In the genomic region with DNA sequence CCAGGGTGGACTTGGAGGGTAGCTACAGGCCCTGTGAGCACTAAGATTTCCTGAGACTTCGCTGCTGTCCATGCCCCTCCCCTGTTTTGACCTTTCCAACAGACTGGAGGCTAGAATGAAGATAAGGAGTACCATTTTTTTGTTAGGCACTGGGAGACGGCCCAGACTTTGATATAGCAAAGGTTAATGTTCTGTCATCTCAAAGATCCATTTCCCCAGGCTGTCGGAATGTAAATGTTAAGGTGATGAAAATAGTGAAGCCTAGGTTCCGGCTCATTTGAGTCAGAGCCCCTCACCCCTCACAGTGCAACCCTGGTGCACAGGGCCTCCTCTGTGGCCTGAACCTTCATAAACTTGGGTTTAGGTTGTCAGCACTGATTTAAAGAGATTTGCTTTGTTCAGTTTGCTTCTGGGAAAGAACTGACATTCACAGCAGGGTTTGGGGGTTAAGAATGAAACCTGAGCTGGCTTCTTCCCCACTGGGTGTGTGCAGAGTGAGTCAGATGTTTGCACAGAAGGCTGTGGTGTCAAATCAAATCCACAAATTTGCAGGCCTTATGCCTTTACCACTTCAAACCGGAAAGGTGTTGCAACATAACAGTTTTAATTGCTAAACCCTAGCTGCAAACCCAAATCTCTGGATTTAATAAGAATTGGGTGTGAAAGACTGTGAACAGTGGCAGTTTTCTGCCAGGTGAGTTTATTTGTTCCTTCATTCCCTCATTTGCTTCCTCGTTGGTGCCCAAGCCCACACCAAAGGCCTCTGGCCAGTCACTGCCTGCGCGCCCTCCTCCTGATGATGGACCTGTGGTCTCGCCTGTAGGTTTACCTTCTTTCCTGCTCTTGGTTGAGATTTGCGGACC, we compare ENCODE assay signal across 8 cellular contexts. TPM values are rescaled to one million over a fixed set of nuclear protein-coding genes. Genes with fewer than 3 reads are reported as not detected.
DNase-seq lines count a peak whose midpoint lies in the region; ATAC-seq and TF ChIP-seq lines count a peak whose summit lies in the region.

No MANE protein-coding gene starts in this region.

- H3K4me2 ChIP-seq in fibroblast of lung (ENCODE audit: extremely low read depth, insufficient read depth, low read length): no peak overlapping the region

- H3K36me3 ChIP-seq in fibroblast of lung (ENCODE audit: control insufficient read depth, insufficient read depth, low read length): no peaks in the 10 kb centered on the region

- peak; percentile 94 for ATAC-seq in GM18868 (IDR thresholded peaks at IDR 0.05; ENCODE audit: unreplicated experiment)
- ATAC-seq in GM21390 (IDR thresholded peaks at IDR 0.05; ENCODE audit: unreplicated experiment): no peak
- ATAC-seq in GM18867 (IDR thresholded peaks at IDR 0.05; ENCODE audit: unreplicated experiment): no peak

- H3K27ac Mint-ChIP-seq in progenitor cell of endocrine pancreas: peak overlapping the region; percentile 94

- DNase-seq in NCI-H2171 (lab: John Stamatoyannopoulos, UW) (peak; percentile 49), fibroblast of lung (ENCODE audit: low read depth in 2 of 2) (peak; percentile 85 to 94), progenitor cell of endocrine pancreas (ENCODE audit: low spot score, unreplicated experiment) (no peak)
- peak in 2 of 3 experiments; percentile 22 to 28 for DNase-seq in activated CD8-positive, alpha-beta memory T cell treated with anti-CD3 and anti-CD28 coated beads for 48 hours (ENCODE audit: low read depth in 2 of 3, low spot score in 2 of 3)

- peak overlapping the region; percentile 17 for H2AFZ ChIP-seq in fibroblast of lung (ENCODE audit: low read length)

- no peaks in the 10 kb centered on the region for H3K79me2 ChIP-seq in fibroblast of lung (ENCODE audit: control insufficient read depth, insufficient read depth, low read length)

- H3K27me3 Mint-ChIP-seq in progenitor cell of endocrine pancreas: no peaks in the 10 kb centered on the region

- no peaks in the 10 kb centered on the region for H3K27me3 ChIP-seq in fibroblast of lung (ENCODE audit: control insufficient read depth, insufficient read depth, low read length)

- peaks cover 20% of the 10 kb centered on the region for H3K4me1 Mint-ChIP-seq in progenitor cell of endocrine pancreas (ENCODE audit: low read depth)

- no peak overlapping the region for H3K4me3 ChIP-seq in fibroblast of lung (replicated peaks in 1 of 4; ENCODE audit: control extremely low read depth in 1 of 4, insufficient read depth in 1 of 4, low read depth in 3 of 4, low read length in 4 of 4)

- H3K9ac ChIP-seq in fibroblast of lung (ENCODE audit: insufficient read depth, low read length): no peak overlapping the region

- no peaks in the 10 kb centered on the region for H3K36me3 Mint-ChIP-seq in progenitor cell of endocrine pancreas (ENCODE audit: insufficient read depth)

- no peaks in the 10 kb centered on the region for H3K9me3 ChIP-seq in fibroblast of lung (ENCODE audit: control insufficient read depth, insufficient read depth, low read depth, low read length)

- H3K27ac ChIP-seq in 22Rv1: peak overlapping the region; percentile 48
- no peak overlapping the region for H3K27ac ChIP-seq in fibroblast of lung (ENCODE audit: insufficient read depth, low read length)

- no peaks in the 10 kb centered on the region for H4K20me1 ChIP-seq in fibroblast of lung (ENCODE audit: control insufficient read depth, extremely low read depth, insufficient read depth, low read length)

- TF ChIP-seq CTCF in 22Rv1 (IDR thresholded peaks at IDR 0.05) (no peak), fibroblast of lung (conservative IDR thresholded peaks at IDR 0.05 in 1 of 2, IDR thresholded peaks at IDR 0.05 in 1 of 2; ENCODE audit: low read depth in 1 of 2, low read length in 2 of 2) (no peak), progenitor cell of endocrine pancreas (IDR thresholded peaks at IDR 0.05; ENCODE audit: unreplicated experiment) (no peak)

- H3K4me1 ChIP-seq in fibroblast of lung (ENCODE audit: control insufficient read depth, extremely low read depth, insufficient read depth, low read length): peaks cover 4% of the 10 kb centered on the region

- no peaks in the 10 kb centered on the region for H3K9me3 Mint-ChIP-seq in progenitor cell of endocrine pancreas (ENCODE audit: low read depth)

- H3K4me3 Mint-ChIP-seq in progenitor cell of endocrine pancreas (ENCODE audit: low read depth): peak overlapping the region; percentile 5

RNA-seq across cellular contexts. Expression of a gene that starts 20.6 kb away (rescaled TPM):
- 9.5 and 10.2 TPM in 2 replicates for total RNA-seq in fibroblast of lung
- polyA plus RNA-seq in fibroblast of lung: 13.6 and 14.8 TPM in 2 replicates
- 6.4 and 7.4 TPM in 2 replicates for polyA plus RNA-seq in fibroblast of lung (2012)
- polyA minus RNA-seq in fibroblast of lung (ENCODE audit: low replicate concordance): 3.4 and 4.1 TPM in 2 replicates
- 14.8 TPM in 2 replicates for total RNA-seq in progenitor cell of endocrine pancreas

RNA-seq across cellular contexts. Expression of a gene that starts 37.6 kb away (rescaled TPM):
- total RNA-seq in fibroblast of lung (69.3 and 69.9 TPM in 2 replicates), progenitor cell of endocrine pancreas (73.4 and 76.4 TPM in 2 replicates)
- 135 and 201 TPM in 2 replicates for polyA plus RNA-seq in fibroblast of lung
- 106 and 131 TPM in 2 replicates for polyA plus RNA-seq in fibroblast of lung (2012)
- 44.5 and 80.8 TPM in 2 replicates for polyA minus RNA-seq in fibroblast of lung (ENCODE audit: low replicate concordance)
